ENCODE assay signal across 1 cellular context in the genomic region with DNA sequence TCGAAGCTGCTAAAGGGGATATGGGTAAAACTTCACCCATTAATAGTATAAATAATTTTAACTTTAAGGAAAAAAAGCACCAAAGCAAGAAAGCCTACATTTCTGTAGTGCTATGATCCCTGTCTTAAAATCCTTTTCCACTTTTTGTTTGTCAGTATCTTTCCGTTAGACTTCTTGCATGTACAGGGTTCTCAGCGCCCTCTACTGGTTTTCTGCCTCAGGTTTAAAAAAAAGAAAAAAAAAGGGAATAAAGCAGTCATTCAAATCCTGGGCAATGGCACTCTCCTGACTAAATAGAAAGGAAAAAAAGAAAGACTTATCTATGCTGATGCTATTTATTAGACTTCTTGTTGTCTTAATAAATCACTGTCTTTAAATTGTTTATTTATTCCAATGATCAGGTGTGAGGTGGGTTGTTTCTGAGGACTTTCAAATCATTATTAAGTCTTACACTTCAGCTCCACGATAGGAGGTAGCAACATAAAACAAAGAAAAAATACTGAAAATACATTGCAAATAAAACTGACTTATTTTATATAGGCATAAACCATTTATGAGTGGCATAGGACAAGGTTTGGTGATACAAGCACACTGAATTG.
TF ChIP-seq lines count a peak whose summit lies in the region.

No MANE protein-coding gene starts in this region.

TF ChIP-seq in GM23338, 12 proteins besides CTCF, POLR2A, EP300 and RAD21 (continued from another document):
- TF ChIP-seq, protein P1, sequence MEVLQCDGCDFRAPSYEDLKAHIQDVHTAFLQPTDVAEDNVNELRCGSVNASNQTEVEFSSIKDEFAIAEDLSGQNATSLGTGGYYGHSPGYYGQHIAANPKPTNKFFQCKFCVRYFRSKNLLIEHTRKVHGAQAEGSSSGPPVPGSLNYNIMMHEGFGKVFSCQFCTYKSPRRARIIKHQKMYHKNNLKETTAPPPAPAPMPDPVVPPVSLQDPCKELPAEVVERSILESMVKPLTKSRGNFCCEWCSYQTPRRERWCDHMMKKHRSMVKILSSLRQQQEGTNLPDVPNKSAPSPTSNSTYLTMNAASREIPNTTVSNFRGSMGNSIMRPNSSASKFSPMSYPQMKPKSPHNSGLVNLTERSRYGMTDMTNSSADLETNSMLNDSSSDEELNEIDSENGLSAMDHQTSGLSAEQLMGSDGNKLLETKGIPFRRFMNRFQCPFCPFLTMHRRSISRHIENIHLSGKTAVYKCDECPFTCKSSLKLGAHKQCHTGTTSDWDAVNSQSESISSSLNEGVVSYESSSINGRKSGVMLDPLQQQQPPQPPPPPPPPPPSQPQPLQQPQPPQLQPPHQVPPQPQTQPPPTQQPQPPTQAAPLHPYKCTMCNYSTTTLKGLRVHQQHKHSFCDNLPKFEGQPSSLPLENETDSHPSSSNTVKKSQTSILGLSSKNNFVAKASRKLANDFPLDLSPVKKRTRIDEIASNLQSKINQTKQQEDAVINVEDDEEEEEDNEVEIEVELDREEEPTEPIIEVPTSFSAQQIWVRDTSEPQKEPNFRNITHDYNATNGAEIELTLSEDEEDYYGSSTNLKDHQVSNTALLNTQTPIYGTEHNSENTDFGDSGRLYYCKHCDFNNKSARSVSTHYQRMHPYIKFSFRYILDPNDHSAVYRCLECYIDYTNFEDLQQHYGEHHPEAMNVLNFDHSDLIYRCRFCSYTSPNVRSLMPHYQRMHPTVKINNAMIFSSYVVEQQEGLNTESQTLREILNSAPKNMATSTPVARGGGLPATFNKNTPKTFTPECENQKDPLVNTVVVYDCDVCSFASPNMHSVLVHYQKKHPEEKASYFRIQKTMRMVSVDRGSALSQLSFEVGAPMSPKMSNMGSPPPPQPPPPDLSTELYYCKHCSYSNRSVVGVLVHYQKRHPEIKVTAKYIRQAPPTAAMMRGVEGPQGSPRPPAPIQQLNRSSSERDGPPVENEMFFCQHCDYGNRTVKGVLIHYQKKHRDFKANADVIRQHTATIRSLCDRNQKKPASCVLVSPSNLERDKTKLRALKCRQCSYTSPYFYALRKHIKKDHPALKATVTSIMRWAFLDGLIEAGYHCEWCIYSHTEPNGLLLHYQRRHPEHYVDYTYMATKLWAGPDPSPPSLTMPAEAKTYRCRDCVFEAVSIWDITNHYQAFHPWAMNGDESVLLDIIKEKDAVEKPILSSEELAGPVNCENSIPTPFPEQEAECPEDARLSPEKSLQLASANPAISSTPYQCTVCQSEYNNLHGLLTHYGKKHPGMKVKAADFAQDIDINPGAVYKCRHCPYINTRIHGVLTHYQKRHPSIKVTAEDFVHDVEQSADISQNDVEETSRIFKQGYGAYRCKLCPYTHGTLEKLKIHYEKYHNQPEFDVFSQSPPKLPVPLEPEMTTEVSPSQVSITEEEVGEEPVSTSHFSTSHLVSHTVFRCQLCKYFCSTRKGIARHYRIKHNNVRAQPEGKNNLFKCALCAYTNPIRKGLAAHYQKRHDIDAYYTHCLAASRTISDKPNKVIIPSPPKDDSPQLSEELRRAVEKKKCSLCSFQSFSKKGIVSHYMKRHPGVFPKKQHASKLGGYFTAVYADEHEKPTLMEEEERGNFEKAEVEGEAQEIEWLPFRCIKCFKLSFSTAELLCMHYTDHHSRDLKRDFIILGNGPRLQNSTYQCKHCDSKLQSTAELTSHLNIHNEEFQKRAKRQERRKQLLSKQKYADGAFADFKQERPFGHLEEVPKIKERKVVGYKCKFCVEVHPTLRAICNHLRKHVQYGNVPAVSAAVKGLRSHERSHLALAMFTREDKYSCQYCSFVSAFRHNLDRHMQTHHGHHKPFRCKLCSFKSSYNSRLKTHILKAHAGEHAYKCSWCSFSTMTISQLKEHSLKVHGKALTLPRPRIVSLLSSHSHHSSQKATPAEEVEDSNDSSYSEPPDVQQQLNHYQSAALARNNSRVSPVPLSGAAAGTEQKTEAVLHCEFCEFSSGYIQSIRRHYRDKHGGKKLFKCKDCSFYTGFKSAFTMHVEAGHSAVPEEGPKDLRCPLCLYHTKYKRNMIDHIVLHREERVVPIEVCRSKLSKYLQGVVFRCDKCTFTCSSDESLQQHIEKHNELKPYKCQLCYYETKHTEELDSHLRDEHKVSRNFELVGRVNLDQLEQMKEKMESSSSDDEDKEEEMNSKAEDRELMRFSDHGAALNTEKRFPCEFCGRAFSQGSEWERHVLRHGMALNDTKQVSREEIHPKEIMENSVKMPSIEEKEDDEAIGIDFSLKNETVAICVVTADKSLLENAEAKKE (CRISPR knock-in tag; IDR thresholded peaks at IDR 0.05), result no peak
- TF ChIP-seq, protein P2, sequence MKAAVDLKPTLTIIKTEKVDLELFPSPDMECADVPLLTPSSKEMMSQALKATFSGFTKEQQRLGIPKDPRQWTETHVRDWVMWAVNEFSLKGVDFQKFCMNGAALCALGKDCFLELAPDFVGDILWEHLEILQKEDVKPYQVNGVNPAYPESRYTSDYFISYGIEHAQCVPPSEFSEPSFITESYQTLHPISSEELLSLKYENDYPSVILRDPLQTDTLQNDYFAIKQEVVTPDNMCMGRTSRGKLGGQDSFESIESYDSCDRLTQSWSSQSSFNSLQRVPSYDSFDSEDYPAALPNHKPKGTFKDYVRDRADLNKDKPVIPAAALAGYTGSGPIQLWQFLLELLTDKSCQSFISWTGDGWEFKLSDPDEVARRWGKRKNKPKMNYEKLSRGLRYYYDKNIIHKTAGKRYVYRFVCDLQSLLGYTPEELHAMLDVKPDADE (IDR thresholded peaks at IDR 0.05), result no peak
- TF ChIP-seq POLR2AphosphoS5 (IDR thresholded peaks at IDR 0.05; ENCODE audit: low read depth), result no peak
